23 cellular contexts compared by ENCODE assay signal in the genomic region with DNA sequence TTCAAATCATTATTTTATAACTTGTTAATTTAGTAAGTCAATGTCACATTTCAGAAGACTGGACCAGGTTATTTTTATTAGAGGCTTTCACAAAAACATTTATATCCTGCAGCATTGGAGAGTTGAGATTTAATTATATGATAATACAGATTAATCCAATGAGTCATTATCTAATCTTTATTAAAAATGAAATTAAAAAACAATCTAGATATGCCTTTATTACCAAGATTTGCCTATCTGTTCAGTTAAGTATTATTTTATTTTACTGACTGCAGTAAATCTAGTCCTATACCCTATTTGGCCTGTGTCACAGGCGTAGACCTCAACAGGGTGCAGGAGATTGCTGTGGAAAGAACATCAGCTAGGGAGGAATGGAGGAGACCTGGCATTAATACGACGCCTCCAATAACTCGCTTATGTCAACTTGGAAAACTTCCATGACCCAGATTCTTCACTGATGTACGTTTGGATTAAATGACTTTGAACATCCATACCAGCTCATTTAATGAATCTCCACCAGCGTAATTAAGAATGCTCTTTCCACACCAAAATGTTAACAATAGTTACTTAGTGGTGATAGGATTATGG. TPM values are rescaled to one million over a fixed set of nuclear protein-coding genes. Genes with fewer than 3 reads are reported as not detected.
DNase-seq lines count a peak whose midpoint lies in the region; ATAC-seq, FAIRE-seq and TF ChIP-seq lines count a peak whose summit lies in the region.
"Had no signal": no experiment of that assay in that cellular context is flagged by ENCODE, and none has a peak within 500 bp of the region (broad histone marks: within the 10 kb centered on the region; RNA-seq: fewer than 3 reads in every experiment).

No MANE protein-coding gene starts in this region.

- no peak for TF ChIP-seq CTCF in right lobe of liver (IDR thresholded peaks at IDR 0.05)
- no peak for TF ChIP-seq CTCF in HepG2 (CRISPR knock-in tag; IDR thresholded peaks at IDR 0.05)

- no peaks in the 10 kb centered on the region for H3K79me2 ChIP-seq in HepG2 (ENCODE audit: insufficient read depth, low read length)

- POLR2A ChIA-PET in HepG2 (lab: Yijun Ruan, JAX): no interaction called here

- DNase-seq in right lobe of liver (no peak), HepG2 (ENCODE audit: low spot score) (no peak), cerebellar nuclear complex (lab: John Stamatoyannopoulos, UW) (peak; percentile 13 to 82), iris pigment epithelial cell (ENCODE audit: low read depth) (peak; percentile 31), HUDEP-2 (lab: John Stamatoyannopoulos, UW; ENCODE audit: unreplicated experiment in 76 of 76) (no peak), glomerular visceral epithelial cell (ENCODE audit: extremely low spot score) (no peak)
- DNase-seq in activated CD8-positive, alpha-beta memory T cell treated with anti-CD3 and anti-CD28 coated beads for 24 hours: no peak
- DNase-seq: 8988T; AML-193; Calu3; CD8-positive, alpha-beta memory T cell; DMS153; GF-D8; H9; HFFc6; KBM-7; NCI-H1092; NCI-H1436; NCI-H187 treated with DMSO at 0.1 percent for 48 hours; NCI-H2107; NCI-H446 treated with DMSO at 0.1 percent for 48 hours; NCI-H748 treated with DMSO at 0.1 percent for 48 hours had no signal

- no TSS peak for BruUV-seq in HepG2 (replicated peaks; lab: Mats Ljungman, UMichigan)

- FAIRE-seq in HepG2 (lab: Jason Lieb, UNC): no peak

- peaks cover 0 to 7% (median 0%) of the 10 kb centered on the region in 4 donors for H3K4me1 ChIP-seq in right lobe of liver
- no peaks in the 10 kb centered on the region for H3K4me1 ChIP-seq in HepG2 (ENCODE audit: insufficient read depth, low read length)

- intact Hi-C loops in right lobe of liver (cut with DNase I) (no loop called here), HepG2 (cut with micrococcal nuclease; ENCODE audit: unreplicated experiment) (no loop called here)

- H3K27me3 ChIP-seq in right lobe of liver: no peaks in the 10 kb centered on the region
- H3K27me3 ChIP-seq in HepG2 (ENCODE audit: control insufficient read depth in 1 of 2, insufficient read depth in 2 of 2, low read length in 2 of 2): no peaks in the 10 kb centered on the region

- no peak overlapping the region for H3K4me2 ChIP-seq in HepG2 (ENCODE audit: low read depth, low read length)

- TF ChIP-seq EP300 in HepG2 (IDR thresholded peaks at IDR 0.05; ENCODE audit: low read depth in 2 of 2, low read length in 2 of 2) (no peak), HepG2 (CRISPR knock-in tag; IDR thresholded peaks at IDR 0.05; ENCODE audit: borderline replicate concordance) (no peak)

- ATAC-seq in right lobe of liver (peak in 3 of 4 donors; percentile 36 to 62 (median 56)), HepG2 (no peak)
- ATAC-seq: Panc1 had no signal

- TF ChIP-seq POLR2A in right lobe of liver (IDR thresholded peaks at IDR 0.05): no peak
- no peak for TF ChIP-seq POLR2A in HepG2 (IDR thresholded peaks at IDR 0.05; ENCODE audit: insufficient read depth in 1 of 2, low read depth in 2 of 2, low read length in 2 of 2)

- H3K36me3 ChIP-seq in right lobe of liver (no peaks in the 10 kb centered on the region), HepG2 (replicated peaks in 1 of 2; ENCODE audit: control insufficient read depth in 1 of 2, insufficient read depth in 2 of 2, low read length in 2 of 2) (peaks cover 6 to 34% of the 10 kb centered on the region in 2 experiments)

- in situ Hi-C loops in HepG2 (cut with HindIII; ENCODE audit: extremely low pct_ligation_motif_present, low pct_unique_long_range_greater_than_20kb): no loop called here

- no peak for TF ChIP-seq RAD21 in HepG2 (CRISPR knock-in tag; IDR thresholded peaks at IDR 0.05)

- no peak overlapping the region for H3K9ac ChIP-seq in HepG2 (ENCODE audit: insufficient read depth, low read depth, low read length)

- H3K4me3 ChIP-seq in right lobe of liver: no peak overlapping the region
- H3K4me3 ChIP-seq in HepG2 (replicated peaks in 1 of 3; ENCODE audit: insufficient read depth in 1 of 3, low read depth in 2 of 3, low read length in 3 of 3): no peak overlapping the region

- no peaks in the 10 kb centered on the region for H4K20me1 ChIP-seq in HepG2 (ENCODE audit: insufficient read depth, low read length)

- no peak overlapping the region for H3K27ac ChIP-seq in right lobe of liver
- H3K27ac ChIP-seq in HepG2 (ENCODE audit: extremely low read length, insufficient read depth, low read length): no peak overlapping the region

- 57% methylated on average over 6 of the region's 6 CpGs for WGBS in right lobe of liver (ENCODE audit: insufficient coverage, low coverage, low lambda C conversion rate, missing lambda C conversion rate)
- 95% methylated on average over 6 of the region's 6 CpGs for whole genome bisulfite sequencing in HepG2 (ENCODE audit: low lambda C conversion rate)

- H2AFZ ChIP-seq in HepG2 (ENCODE audit: low read length): no peak overlapping the region

- H3K9me3 ChIP-seq in right lobe of liver (no peaks in the 10 kb centered on the region), HepG2 (ENCODE audit: low read length) (no peaks in the 10 kb centered on the region)

- CTCF ChIA-PET in HepG2 (lab: Yijun Ruan, JAX; ENCODE audit: low intra/inter-chr PET ratio, low total read pairs): no interaction called here

TF ChIP-seq in HepG2, 621 proteins besides CTCF, POLR2A, EP300 and RAD21:
- no peak for TF ChIP-seq NFKB2 (CRISPR knock-in tag; IDR thresholded peaks at IDR 0.05; ENCODE audit: borderline replicate concordance)
- TF ChIP-seq, protein P1, sequence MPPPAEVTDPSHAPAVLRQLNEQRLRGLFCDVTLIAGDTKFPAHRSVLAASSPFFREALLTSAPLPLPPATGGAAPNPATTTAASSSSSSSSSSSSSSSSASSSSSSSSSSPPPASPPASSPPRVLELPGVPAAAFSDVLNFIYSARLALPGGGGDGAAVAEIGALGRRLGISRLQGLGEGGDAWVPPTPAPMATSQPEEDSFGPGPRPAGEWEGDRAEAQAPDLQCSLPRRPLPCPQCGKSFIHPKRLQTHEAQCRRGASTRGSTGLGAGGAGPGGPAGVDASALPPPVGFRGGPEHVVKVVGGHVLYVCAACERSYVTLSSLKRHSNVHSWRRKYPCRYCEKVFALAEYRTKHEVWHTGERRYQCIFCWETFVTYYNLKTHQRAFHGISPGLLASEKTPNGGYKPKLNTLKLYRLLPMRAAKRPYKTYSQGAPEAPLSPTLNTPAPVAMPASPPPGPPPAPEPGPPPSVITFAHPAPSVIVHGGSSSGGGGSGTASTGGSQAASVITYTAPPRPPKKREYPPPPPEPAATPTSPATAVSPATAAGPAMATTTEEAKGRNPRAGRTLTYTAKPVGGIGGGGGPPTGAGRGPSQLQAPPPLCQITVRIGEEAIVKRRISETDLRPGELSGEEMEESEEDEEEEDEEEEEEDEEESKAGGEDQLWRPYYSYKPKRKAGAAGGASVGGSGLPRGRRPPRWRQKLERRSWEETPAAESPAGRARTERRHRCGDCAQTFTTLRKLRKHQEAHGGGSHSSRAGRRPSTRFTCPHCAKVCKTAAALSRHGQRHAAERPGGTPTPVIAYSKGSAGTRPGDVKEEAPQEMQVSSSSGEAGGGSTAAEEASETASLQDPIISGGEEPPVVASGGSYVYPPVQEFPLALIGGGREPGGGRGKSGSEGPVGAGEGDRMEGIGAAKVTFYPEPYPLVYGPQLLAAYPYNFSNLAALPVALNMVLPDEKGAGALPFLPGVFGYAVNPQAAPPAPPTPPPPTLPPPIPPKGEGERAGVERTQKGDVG (CRISPR knock-in tag; IDR thresholded peaks at IDR 0.05; ENCODE audit: borderline replicate concordance): no peak

RNA-seq across cellular contexts. Expression of a gene that starts 18.2 kb away (rescaled TPM):
- total RNA-seq in right lobe of liver (1 to 10 TPM; 6.2 to 6.6 (median 6.4) TPM), HepG2 (2016; rRNA removed; fragmentation: Illumina TruSeq; extraction: Trizol) (16.2 and 17.9 TPM in 2 replicates)
- 3.7 and 4.4 TPM in 2 replicates for total RNA-seq in HepG2 (2016; cell fraction: cytosol; rRNA removed; fragmentation: Illumina TruSeq; extraction: Trizol; ENCODE audit: low read depth)
- total RNA-seq in HepG2 (2016; cell fraction: insoluble cytoplasmic fraction; rRNA removed; fragmentation: Illumina TruSeq; extraction: Trizol): 16.0 and 16.1 TPM in 2 replicates
- total RNA-seq in HepG2 (2016; cell fraction: membrane; rRNA removed; fragmentation: Illumina TruSeq; extraction: Trizol): 10.2 and 11.0 TPM in 2 replicates
- 18.5 and 20.0 TPM in 2 replicates for total RNA-seq in HepG2 (2016; cell fraction: nucleus; rRNA removed; fragmentation: Illumina TruSeq; extraction: Trizol)
- 9.8 and 11.6 TPM in 2 replicates for polyA plus RNA-seq in HepG2 (2011; rRNA removed)
- 6.8 and 7.5 TPM in 2 replicates for polyA plus RNA-seq in HepG2 (2011; cell fraction: cytosol; rRNA removed)
- polyA plus RNA-seq in HepG2 (2011; cell fraction: nucleus; rRNA removed): 15.8 and 18.6 TPM in 2 replicates
- 8.2 and 9.0 TPM in 2 replicates for polyA plus RNA-seq in HepG2 (2012)
- 1.5 and 1.9 TPM in 2 replicates for polyA plus RNA-seq in HepG2 (2016; cell fraction: cytosol; fragmentation: Illumina TruSeq; extraction: Trizol; ENCODE audit: low read depth)
- polyA plus RNA-seq in HepG2 (2016; cell fraction: insoluble cytoplasmic fraction; fragmentation: Illumina TruSeq; extraction: Trizol; ENCODE audit: low read depth): 17.9 and 19.3 TPM in 2 replicates
- polyA plus RNA-seq in HepG2 (2016; cell fraction: membrane; fragmentation: Illumina TruSeq; extraction: Trizol; ENCODE audit: low read depth): 4.7 and 5.0 TPM in 2 replicates
- 27.3 and 29.4 TPM in 2 replicates for polyA plus RNA-seq in HepG2 (2016; cell fraction: nucleus; fragmentation: Illumina TruSeq; extraction: Trizol; ENCODE audit: insufficient read depth, low read depth)
- polyA minus RNA-seq in HepG2 (2011; rRNA and poly(A)+ RNA removed; ENCODE audit: low replicate concordance): 6.8 and 10.0 TPM in 2 replicates
- 2.4 and 3.0 TPM in 2 replicates for polyA minus RNA-seq in HepG2 (2011; cell fraction: cytosol; rRNA and poly(A)+ RNA removed)
- polyA minus RNA-seq in HepG2 (2011; cell fraction: nucleus; rRNA and poly(A)+ RNA removed): 13.0 and 15.5 TPM in 2 replicates

Comparison
In these comparisons a context has a peak if more than half of its experiments do, and no peak if none do; other contexts are left out.
1. DNase-seq: peak in cerebellar nuclear complex (2 of 2) and iris pigment epithelial cell (single experiment); none in right lobe of liver (0 of 3), HepG2 (single experiment), HUDEP-2 (0 of 76), glomerular visceral epithelial cell (single experiment) and activated CD8-positive, alpha-beta memory T cell treated with anti-CD3 and anti-CD28 coated beads for 24 hours (single experiment).